In genomic region chr16:27373312-27373711, GRCh38 we compare ENCODE assay signal across 14 cellular contexts. TPM values are rescaled to one million over a fixed set of nuclear protein-coding genes. Genes with fewer than 3 reads are reported as not detected.
DNase-seq lines count a peak whose midpoint lies in the region; ATAC-seq, FAIRE-seq and TF ChIP-seq lines count a peak whose summit lies in the region.
"Had no signal": no experiment of that assay in that cellular context is flagged by ENCODE, and none has a peak within 500 bp of the region (broad histone marks: within the 10 kb centered on the region; RNA-seq: fewer than 3 reads in every experiment).

No MANE protein-coding gene starts in this region.

- peaks cover 22% of the 10 kb centered on the region for H3K79me2 ChIP-seq in OCI-LY3 (ENCODE audit: low read length)

- H2AFZ ChIP-seq in OCI-LY3 (ENCODE audit: low read depth, low read length): no peak overlapping the region

- H3K27me3 Mint-ChIP-seq in CD4-positive, alpha-beta T cell: no peaks in the 10 kb centered on the region
- no peaks in the 10 kb centered on the region for H3K27me3 Mint-ChIP-seq in naive thymus-derived CD4-positive, alpha-beta T cell
- H3K27me3 Mint-ChIP-seq: CD4-positive, alpha-beta memory T cell had no signal

- H3K4me3 ChIP-seq in OCI-LY3 (ENCODE audit: low read length) (no peak overlapping the region), H7 (ENCODE audit: insufficient read depth, low read depth, low read length) (no peak overlapping the region)
- no peak overlapping the region for H3K4me3 ChIP-seq in naive thymus-derived CD4-positive, alpha-beta T cell (ENCODE audit: low read length)

- CTCF ChIA-PET in CD4-positive, alpha-beta T cell (lab: Charles Lee): interaction anchor here (0.9 to 2.0 kb wide), 4 partner anchors 54 to 204 kb away, joined by 3 to 8 read pairs (median 5); no protein-coding TSS in a partner anchor
- CTCF ChIA-PET in naive thymus-derived CD4-positive, alpha-beta T cell (lab: Charles Lee): interaction anchor here (1.0 to 3.1 kb wide), 8 partner anchors 29 to 219 kb away, joined by 3 to 10 read pairs (median 3); partner anchors contain the start of gene IL21R

- peaks cover 41% of the 10 kb centered on the region for H3K4me1 Mint-ChIP-seq in CD4-positive, alpha-beta T cell (ENCODE audit: low read depth)
- H3K4me1 Mint-ChIP-seq in naive thymus-derived CD4-positive, alpha-beta T cell: peaks cover 26 to 53% (median 45%) of the 10 kb centered on the region in 7 donors

- no peak for TF ChIP-seq CTCF in CD4-positive, alpha-beta T cell (IDR thresholded peaks at IDR 0.05)
- TF ChIP-seq CTCF in OCI-LY3 (IDR thresholded peaks at IDR 0.05; ENCODE audit: low read depth, low read length): no peak

- peak overlapping the region; percentile 83; the same call in 1 of the 2 replicates for H3K9ac ChIP-seq in OCI-LY3 (ENCODE audit: low read length)

- POLR2A ChIA-PET in CD4-positive, alpha-beta T cell (lab: Charles Lee): interaction anchor here (0.5 to 8.6 kb wide), 7 partner anchors 11 to 169 kb away, joined by 3 to 134 read pairs (median 4); partner anchors contain the start of gene IL21R
- POLR2A ChIA-PET in naive thymus-derived CD4-positive, alpha-beta T cell (lab: Charles Lee): interaction anchor here (0.9 to 11.1 kb wide), 8 partner anchors 11 to 195 kb away, joined by 3 to 196 read pairs (median 5); partner anchors contain the start of gene IL21R

- intact Hi-C loops in CD4-positive, alpha-beta T cell (cut with DNase I, micrococcal nuclease): no loop called here
- intact Hi-C loops in naive thymus-derived CD4-positive, alpha-beta T cell (cut with micrococcal nuclease): no loop called here

- peak overlapping the region; percentile 47 for H3K27ac ChIP-seq in CD4-positive, alpha-beta T cell (ENCODE audit: low read depth, low read length)
- H3K27ac ChIP-seq in OCI-LY3 (ENCODE audit: low read length): peak overlapping the region; percentile 99
- H3K27ac ChIP-seq in naive thymus-derived CD4-positive, alpha-beta T cell (ENCODE audit: low read depth, low read length): peak overlapping the region; percentile 54

- H3K9me3 Mint-ChIP-seq in CD4-positive, alpha-beta T cell: no peaks in the 10 kb centered on the region
- peaks cover 0 to 13% (median 4%) of the 10 kb centered on the region in 11 donors for H3K9me3 Mint-ChIP-seq in naive thymus-derived CD4-positive, alpha-beta T cell

- H3K9me3 ChIP-seq in CD4-positive, alpha-beta T cell (ENCODE audit: control insufficient read depth, low read length): no peaks in the 10 kb centered on the region
- H3K9me3 ChIP-seq in OCI-LY3 (ENCODE audit: insufficient read depth, low read length): peaks cover 9% of the 10 kb centered on the region; the same call in 1 of the 2 replicates
- H3K9me3 ChIP-seq in naive thymus-derived CD4-positive, alpha-beta T cell (ENCODE audit: control insufficient read depth in 2 of 3, low read length in 3 of 3): no peaks in the 10 kb centered on the region

- peak; percentile 70 for FAIRE-seq in GM12892 (lab: Jason Lieb, UNC)
- FAIRE-seq: G401.6 had no signal

- peak overlapping the region; percentile 50 for H3K4me2 ChIP-seq in OCI-LY3 (ENCODE audit: low read length)

- no peaks in the 10 kb centered on the region for H4K20me1 ChIP-seq in OCI-LY3 (ENCODE audit: insufficient read depth, low read length)

- no peak overlapping the region for H3K4me3 Mint-ChIP-seq in CD4-positive, alpha-beta T cell
- no peak overlapping the region for H3K4me3 Mint-ChIP-seq in naive thymus-derived CD4-positive, alpha-beta T cell
- H3K4me3 Mint-ChIP-seq: CD4-positive, alpha-beta memory T cell had no signal

- DNase-seq in CD4-positive, alpha-beta T cell: no peak
- DNase-seq in GM12892 (ENCODE audit: insufficient read length) (no peak), H7 (no peak), T-helper 2 cell (no peak)
- DNase-seq in naive thymus-derived CD4-positive, alpha-beta T cell: no peak
- no peak for DNase-seq in stimulated activated CD8-positive, alpha-beta memory T cell treated with anti-CD3 and anti-CD28 coated beads, Interleukin-4, amount 100 ng/mL, for 48 hours
- DNase-seq: DMS79, EL, IMR-90 had no signal

- peaks cover 5% of the 10 kb centered on the region for H3K36me3 ChIP-seq in OCI-LY3 (replicated peaks; ENCODE audit: low read depth, low read length)
- H3K36me3 ChIP-seq in naive thymus-derived CD4-positive, alpha-beta T cell (ENCODE audit: control insufficient read depth in 2 of 3, insufficient read depth in 3 of 3, low read length in 3 of 3): no peaks in the 10 kb centered on the region
- H3K36me3 ChIP-seq in H7 (replicated peaks; ENCODE audit: control insufficient read depth, insufficient read depth, low read length): no peaks in the 10 kb centered on the region

- no peaks in the 10 kb centered on the region for H3K36me3 Mint-ChIP-seq in CD4-positive, alpha-beta T cell (ENCODE audit: low read depth)
- H3K36me3 Mint-ChIP-seq in naive thymus-derived CD4-positive, alpha-beta T cell: peaks cover 0 to 22% (median 0%) of the 10 kb centered on the region in 5 donors
- H3K36me3 Mint-ChIP-seq: CD4-positive, alpha-beta memory T cell had no signal

- no peak overlapping the region for H3K27ac Mint-ChIP-seq in CD4-positive, alpha-beta T cell
- no peak overlapping the region for H3K27ac Mint-ChIP-seq in naive thymus-derived CD4-positive, alpha-beta T cell
- H3K27ac Mint-ChIP-seq: CD4-positive, alpha-beta memory T cell had no signal

- no peak for ATAC-seq in CD4-positive, alpha-beta T cell (ENCODE audit: poor library complexity)
- ATAC-seq in naive thymus-derived CD4-positive, alpha-beta T cell: no peak
- no peak for ATAC-seq in HG03442 (IDR thresholded peaks at IDR 0.05; ENCODE audit: unreplicated experiment)

- no peak for TF ChIP-seq POLR2A in GM12892 (IDR thresholded peaks at IDR 0.05; ENCODE audit: low read depth, low read length)

- H3K27me3 ChIP-seq in CD4-positive, alpha-beta T cell (ENCODE audit: control insufficient read depth, insufficient read depth, low read length): no peaks in the 10 kb centered on the region
- H3K27me3 ChIP-seq in OCI-LY3 (ENCODE audit: low read depth, low read length) (no peaks in the 10 kb centered on the region), H7 (ENCODE audit: control insufficient read depth, insufficient read depth, low read length) (no peaks in the 10 kb centered on the region)
- no peaks in the 10 kb centered on the region for H3K27me3 ChIP-seq in naive thymus-derived CD4-positive, alpha-beta T cell (ENCODE audit: control insufficient read depth in 2 of 2, insufficient read depth in 2 of 2, low read length in 2 of 2)

- peaks cover 75% of the 10 kb centered on the region for H3K4me1 ChIP-seq in OCI-LY3 (ENCODE audit: low read length)
- H3K4me1 ChIP-seq in naive thymus-derived CD4-positive, alpha-beta T cell (ENCODE audit: control insufficient read depth in 2 of 2, insufficient read depth in 2 of 2, low read length in 2 of 2): peaks cover 40 to 72% of the 10 kb centered on the region in 2 donors

RNA-seq across cellular contexts. Expression of gene IL21R, which starts 28.7 kb away (rescaled TPM):
- 10 to 100 TPM; 34.5 to 34.8 TPM for total RNA-seq in CD4-positive, alpha-beta T cell
- 31.5 TPM for polyA plus RNA-seq in GM12892 (2012; ENCODE audit: missing spikeins)
- 10 to 100 TPM; 24.6 to 40.9 (median 31.4) TPM for total RNA-seq in naive thymus-derived CD4-positive, alpha-beta T cell
- 10 to 100 TPM; 37.1 to 52.1 TPM for polyA plus RNA-seq in naive thymus-derived CD4-positive, alpha-beta T cell
- 0.07 and 0.73 TPM in 2 replicates for total RNA-seq in H7 (2014; rRNA removed; shearing (Covaris generic))
- total RNA-seq: HT-29 had no signal

RNA-seq across cellular contexts. Expression of gene IL4R, which starts 59.5 kb away (rescaled TPM):
- total RNA-seq in CD4-positive, alpha-beta T cell: 100 to 1,000 TPM; 145 to 147 TPM
- 18.8 TPM for polyA plus RNA-seq in GM12892 (2012; ENCODE audit: missing spikeins)
- total RNA-seq in naive thymus-derived CD4-positive, alpha-beta T cell: 100 to 1,000 TPM; 158 to 498 (median 198) TPM
- polyA plus RNA-seq in naive thymus-derived CD4-positive, alpha-beta T cell: 100 to 1,000 TPM in 1 of 2 donors, 10 to 100 TPM in 1; 99.8 to 128 TPM
- total RNA-seq in H7 (2014; rRNA removed; shearing (Covaris generic)): 17.5 and 29.0 TPM in 2 replicates

Comparison
In these comparisons a context has a peak if more than half of its experiments do, and no peak if none do; other contexts are left out.
1. H3K27ac ChIP-seq: peak in every context shown above with its lines; median percentile 99 in OCI-LY3; 54 in naive thymus-derived CD4-positive, alpha-beta T cell; 47 in CD4-positive, alpha-beta T cell.
2. RNA of gene IL21R, which starts 28.7 kb away (total RNA-seq): 34.5 to 34.8 TPM in CD4-positive, alpha-beta T cell and 24.6 to 40.9 TPM in naive thymus-derived CD4-positive, alpha-beta T cell; 0.07 to 0.73 TPM in H7; every median in the first group is over 10 times any median in the second.